In the genomic region with DNA sequence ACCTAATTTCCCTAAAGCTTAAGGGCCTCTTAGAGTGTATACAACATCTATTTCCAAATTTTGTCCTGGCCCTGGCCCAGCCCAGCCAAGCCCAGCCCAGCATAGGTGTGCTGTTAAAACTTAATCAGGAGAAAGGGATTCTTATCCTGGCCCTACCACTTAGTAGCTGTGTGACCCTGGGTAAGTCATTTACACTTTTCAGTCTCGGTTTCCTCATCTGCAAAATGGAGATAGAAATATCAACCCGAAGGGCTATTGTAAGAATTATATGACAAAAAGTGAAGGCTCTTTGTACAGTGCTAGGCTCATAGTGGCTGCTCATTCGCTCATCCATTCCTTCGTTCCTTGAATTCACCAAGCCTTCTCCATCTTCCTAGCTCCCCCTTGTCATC, we compare ENCODE assay signal across 1 cellular context.
TF ChIP-seq lines count a peak whose summit lies in the region.

No MANE protein-coding gene starts in this region.

TF ChIP-seq in IMR-90, 13 proteins besides CTCF, POLR2A, EP300 and RAD21 (continued from another document):
- TF ChIP-seq SMC3 (IDR thresholded peaks at IDR 0.05; ENCODE audit: low read depth, low read length) (no peak), MAZ (IDR thresholded peaks at IDR 0.05; ENCODE audit: borderline replicate concordance, low read depth, low read length) (no peak), BHLHE40 (IDR thresholded peaks at IDR 0.05; ENCODE audit: low read depth, low read length) (no peak), RCOR1 (IDR thresholded peaks at IDR 0.05; ENCODE audit: insufficient replicate concordance, low read length) (no peak), MAFK (IDR thresholded peaks at IDR 0.05; ENCODE audit: low read depth, low read length) (no peak)
- TF ChIP-seq, protein P1, sequence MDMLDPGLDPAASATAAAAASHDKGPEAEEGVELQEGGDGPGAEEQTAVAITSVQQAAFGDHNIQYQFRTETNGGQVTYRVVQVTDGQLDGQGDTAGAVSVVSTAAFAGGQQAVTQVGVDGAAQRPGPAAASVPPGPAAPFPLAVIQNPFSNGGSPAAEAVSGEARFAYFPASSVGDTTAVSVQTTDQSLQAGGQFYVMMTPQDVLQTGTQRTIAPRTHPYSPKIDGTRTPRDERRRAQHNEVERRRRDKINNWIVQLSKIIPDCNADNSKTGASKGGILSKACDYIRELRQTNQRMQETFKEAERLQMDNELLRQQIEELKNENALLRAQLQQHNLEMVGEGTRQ (IDR thresholded peaks at IDR 0.05; ENCODE audit: low read depth, low read length) = no peak
